8 cellular contexts compared by ENCODE assay signal in genomic region chr5:75567710-75568109, GRCh38. TPM values are rescaled to one million over a fixed set of nuclear protein-coding genes. Genes with fewer than 3 reads are reported as not detected.
DNase-seq lines count a peak whose midpoint lies in the region; ATAC-seq, FAIRE-seq and TF ChIP-seq lines count a peak whose summit lies in the region.

No MANE protein-coding gene starts in this region.

- peak overlapping the region; percentile 62; the same call in 1 of the 2 replicates for H3K27ac ChIP-seq in SJCRH30

- no peaks in the 10 kb centered on the region for H3K9me3 ChIP-seq in SJCRH30 (replicated peaks)

- no peak for ATAC-seq in GM19467 (IDR thresholded peaks at IDR 0.05; ENCODE audit: unreplicated experiment)

- H3K4me3 Mint-ChIP-seq in immature natural killer cell: no peak overlapping the region

- peak; percentile 97 for FAIRE-seq in H54 (lab: Jason Lieb, UNC)

- H3K4me1 Mint-ChIP-seq in immature natural killer cell: peaks cover 22 to 41% of the 10 kb centered on the region in 2 donors

- peaks cover 19 to 29% (median 23%) of the 10 kb centered on the region in 3 donors for H3K36me3 Mint-ChIP-seq in immature natural killer cell

- H3K27me3 ChIP-seq in SJCRH30: no peaks in the 10 kb centered on the region

- H3K27ac Mint-ChIP-seq in immature natural killer cell: no peak overlapping the region

- no peak overlapping the region for H3K4me3 ChIP-seq in SJCRH30

- no peak for TF ChIP-seq POLR2A in H54 (IDR thresholded peaks at IDR 0.05; ENCODE audit: low read depth, low read length)

- peak; percentile 62 for DNase-seq in EL
- DNase-seq in H54 (ENCODE audit: insufficient read length, low spot score): peak; percentile 10
- no peak for DNase-seq in SJCRH30
- peak; percentile 51 for DNase-seq in glomerular visceral epithelial cell (ENCODE audit: extremely low spot score)
- no peak for DNase-seq in immature natural killer cell
- DNase-seq in pons (ENCODE audit: low spot score): no peak
- no peak for DNase-seq in NCI-H82 treated with DMSO at 0.1 percent for 48 hours (lab: John Stamatoyannopoulos, UW; ENCODE audit: unreplicated experiment)

- peaks cover 8 to 16% (median 13%) of the 10 kb centered on the region in 6 donors for H3K9me3 Mint-ChIP-seq in immature natural killer cell

- peaks cover 7% of the 10 kb centered on the region for H3K36me3 ChIP-seq in SJCRH30

- peaks cover 0 to 3% (median 1%) of the 10 kb centered on the region in 3 donors for H3K27me3 Mint-ChIP-seq in immature natural killer cell (ENCODE audit: low read depth in 3 of 3)

- H3K4me1 ChIP-seq in SJCRH30: peaks cover 15% of the 10 kb centered on the region

RNA-seq across cellular contexts. Expression of gene ANKDD1B, which starts 43.5 kb away (rescaled TPM):
- 0.18 TPM in 1 of 2 replicates, not detected in the other for total RNA-seq in SJCRH30 (2014; rRNA removed; shearing (Covaris generic))
- under 1 TPM; 0.63 to 0.76 (median 0.71) TPM for polyA plus RNA-seq in immature natural killer cell

RNA-seq across cellular contexts. Expression of gene POLK, which starts 56.0 kb away (rescaled TPM):
- total RNA-seq in SJCRH30 (2014; rRNA removed; shearing (Covaris generic)): 23.4 and 27.7 TPM in 2 replicates
- 10 to 100 TPM in 2 of 3 donors, 1 to 10 TPM in 1; 8.0 to 17.3 (median 11.7) TPM for polyA plus RNA-seq in immature natural killer cell

RNA-seq across cellular contexts. Expression of gene CERT1, which starts 56.3 kb away (rescaled TPM):
- 24.7 and 28.8 TPM in 2 replicates for total RNA-seq in SJCRH30 (2014; rRNA removed; shearing (Covaris generic))
- 10 to 100 TPM in 2 of 3 donors, 1 to 10 TPM in 1; 8.2 to 22.0 (median 11.7) TPM for polyA plus RNA-seq in immature natural killer cell

Comparison
In these comparisons a context has a peak if more than half of its experiments do, and no peak if none do; other contexts are left out.
1. DNase-seq: peak in EL (single experiment), H54 (single experiment) and glomerular visceral epithelial cell (single experiment); none in SJCRH30 (0 of 2), immature natural killer cell (0 of 3), pons (single experiment) and NCI-H82 treated with DMSO at 0.1 percent for 48 hours (single experiment).